8 cellular contexts compared by ENCODE assay signal in the genomic region with DNA sequence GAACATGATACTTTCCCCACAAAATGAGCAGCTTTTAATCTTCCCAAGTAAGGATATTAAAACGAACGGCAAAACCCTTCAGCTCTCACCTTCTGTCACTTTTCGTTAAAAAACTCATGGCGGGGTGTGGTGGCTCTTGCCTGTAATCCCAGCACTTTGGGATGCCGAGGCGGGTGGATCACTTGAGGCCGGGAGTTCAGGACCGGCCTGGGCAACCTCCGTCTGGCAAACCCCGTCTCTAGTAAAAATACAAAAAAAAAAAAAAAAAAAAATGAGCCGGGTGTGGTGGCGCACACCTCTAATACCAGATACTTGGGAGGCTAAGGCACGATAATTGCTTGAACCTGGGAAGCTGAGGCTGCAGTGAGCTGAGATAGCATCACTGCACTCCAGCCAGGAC. TPM values are rescaled to one million over a fixed set of nuclear protein-coding genes. Genes with fewer than 3 reads are reported as not detected.
DNase-seq lines count a peak whose midpoint lies in the region; ATAC-seq and TF ChIP-seq lines count a peak whose summit lies in the region.

No MANE protein-coding gene starts in this region.

- 42 to 47% methylated on average over 12 to 13 of the region's 13 CpGs for whole genome bisulfite sequencing in body of pancreas, 2 donors
- WGBS in transverse colon (ENCODE audit: low coverage in 1 of 2), 2 donors: 64 to 79% methylated on average over 8 to 13 of the region's 13 CpGs

- no peaks in the 10 kb centered on the region for H3K27me3 ChIP-seq in body of pancreas
- H3K27me3 ChIP-seq in transverse colon: peaks cover 18% of the 10 kb centered on the region

- ATAC-seq in activated T-cell treated with anti-CD3 and anti-CD28 coated beads, Interleukin-2, amount 50 U/mL, for 4 hours: no peak
- ATAC-seq in body of pancreas (no peak), memory B cell (ENCODE audit: low read depth) (no peak)

- H3K36me3 ChIP-seq in body of pancreas (replicated peaks in 1 of 2; ENCODE audit: insufficient read depth in 1 of 2, low read depth in 2 of 2) (peaks cover 3 to 23% of the 10 kb centered on the region in 2 donors), transverse colon (peaks cover 0 to 28% (median 14%) of the 10 kb centered on the region in 4 donors)

- H3K36me3 Mint-ChIP-seq in activated T-cell treated with anti-CD3 and anti-CD28 coated beads, Interleukin-2, amount 50 U/mL, for 4 hours (ENCODE audit: insufficient read depth): peaks cover 28% of the 10 kb centered on the region
- peaks cover 24% of the 10 kb centered on the region for H3K36me3 Mint-ChIP-seq in memory B cell

- no peaks in the 10 kb centered on the region for H3K9me3 ChIP-seq in body of pancreas
- H3K9me3 ChIP-seq in transverse colon: no peaks in the 10 kb centered on the region

- DNase-seq in activated T-cell treated with anti-CD3 and anti-CD28 coated beads, Interleukin-2, amount 50 U/mL, for 4 hours: no peak
- DNase-seq in activated T-cell treated with anti-CD3 and anti-CD28 coated beads, Interleukin-2, amount 50 U/mL, for 48 hours: no peak
- DNase-seq in body of pancreas: no peak
- no peak for DNase-seq in memory B cell (ENCODE audit: low spot score in 2 of 2)
- no peak for DNase-seq in transverse colon
- no peak for DNase-seq in amniotic stem cell (lab: John Stamatoyannopoulos, UW)
- no peak for DNase-seq in SW 1271 (lab: John Stamatoyannopoulos, UW)
- no peak for DNase-seq in NCI-H146 (lab: John Stamatoyannopoulos, UW)

- H3K4me3 Mint-ChIP-seq in activated T-cell treated with anti-CD3 and anti-CD28 coated beads, Interleukin-2, amount 50 U/mL, for 4 hours: peak overlapping the region; percentile 100
- peak overlapping the region; percentile 98 for H3K4me3 Mint-ChIP-seq in memory B cell

- H3K27me3 Mint-ChIP-seq in activated T-cell treated with anti-CD3 and anti-CD28 coated beads, Interleukin-2, amount 50 U/mL, for 4 hours (ENCODE audit: low read depth): peaks cover 18% of the 10 kb centered on the region
- peaks cover 1% of the 10 kb centered on the region for H3K27me3 Mint-ChIP-seq in memory B cell

- TF ChIP-seq POLR2A in body of pancreas (IDR thresholded peaks at IDR 0.05) (no peak), transverse colon (IDR thresholded peaks at IDR 0.05) (no peak)

- H3K27ac ChIP-seq in body of pancreas: peak overlapping the region in 3 of 4 donors; percentile 78 to 92 (median 85)
- peak overlapping the region; percentile 82 to 92 (median 85) for H3K27ac ChIP-seq in transverse colon

- H3K27ac Mint-ChIP-seq in memory B cell: no peak overlapping the region

- H3K4me1 Mint-ChIP-seq in activated T-cell treated with anti-CD3 and anti-CD28 coated beads, Interleukin-2, amount 50 U/mL, for 4 hours (ENCODE audit: low read depth): peaks cover 19% of the 10 kb centered on the region
- H3K4me1 Mint-ChIP-seq in memory B cell: peaks cover 9% of the 10 kb centered on the region

- no peaks in the 10 kb centered on the region for H3K9me3 Mint-ChIP-seq in activated T-cell treated with anti-CD3 and anti-CD28 coated beads, Interleukin-2, amount 50 U/mL, for 4 hours
- no peaks in the 10 kb centered on the region for H3K9me3 Mint-ChIP-seq in memory B cell

- no peak for TF ChIP-seq EP300 in transverse colon (IDR thresholded peaks at IDR 0.05; ENCODE audit: low read depth)

- H3K4me1 ChIP-seq in body of pancreas (peaks cover 29% of the 10 kb centered on the region), transverse colon (peaks cover 9 to 16% (median 13%) of the 10 kb centered on the region in 4 donors)

- in situ Hi-C loops in transverse colon (cut with MboI; ENCODE audit: low pct_ligation_motif_present in 1 of 4, low pct_unique_long_range_greater_than_20kb in 1 of 4, low sequenced_read_pairs in 3 of 4): no loop called here

- no peak for TF ChIP-seq CTCF in body of pancreas (IDR thresholded peaks at IDR 0.05)
- TF ChIP-seq CTCF in transverse colon (IDR thresholded peaks at IDR 0.05): no peak

- H3K4me3 ChIP-seq in body of pancreas (peak overlapping the region; percentile 92 to 98), transverse colon (peak overlapping the region; percentile 40 to 88 (median 79))

- intact Hi-C loops in body of pancreas (cut with DNase I): no loop called here
- intact Hi-C loops in transverse colon (cut with DNase I; ENCODE audit: low total_unique reads): no loop called here

RNA-seq across cellular contexts. Expression of a gene that starts 0.9 kb away (rescaled TPM):
- total RNA-seq in activated T-cell treated with anti-CD3 and anti-CD28 coated beads, Interleukin-2, amount 50 U/mL, for 4 hours: 100 to 1,000 TPM; 178 to 208 (median 199) TPM
- total RNA-seq in body of pancreas (100 to 1,000 TPM in 1 of 2 donors, 10 to 100 TPM in 1; 82.2 to 155 TPM), transverse colon (10 to 100 TPM; 34.4 to 85.9 (median 70.9) TPM)

RNA-seq across cellular contexts. Expression of a gene that starts 7.0 kb away (rescaled TPM):
- 10 to 100 TPM; 35.5 to 40.5 (median 37.0) TPM for total RNA-seq in activated T-cell treated with anti-CD3 and anti-CD28 coated beads, Interleukin-2, amount 50 U/mL, for 4 hours
- 10 to 100 TPM; 17.1 to 17.5 TPM for total RNA-seq in body of pancreas
- total RNA-seq in transverse colon: 10 to 100 TPM; 17.9 to 38.5 (median 27.0) TPM

RNA-seq across cellular contexts. Expression of a gene that starts 38.5 kb away (rescaled TPM):
- 10 to 100 TPM; 54.7 to 63.7 (median 62.1) TPM for total RNA-seq in activated T-cell treated with anti-CD3 and anti-CD28 coated beads, Interleukin-2, amount 50 U/mL, for 4 hours
- total RNA-seq in body of pancreas (100 to 1,000 TPM in 1 of 2 donors, 10 to 100 TPM in 1; 79.9 to 133 TPM), transverse colon (100 to 1,000 TPM in 1 of 4 donors, 10 to 100 TPM in 3; 59.7 to 128 (median 63.5) TPM)
